8 cellular contexts compared by ENCODE assay signal in genomic region chr4:47485047-47485692, GRCh38. TPM values are rescaled to one million over a fixed set of nuclear protein-coding genes. Genes with fewer than 3 reads are reported as not detected.
DNase-seq lines count a peak whose midpoint lies in the region; ATAC-seq and TF ChIP-seq lines count a peak whose summit lies in the region.

TSS of gene ATP10D (plus strand) at chr4:47485275. CDS start at chr4:47512541, 27,266 bp downstream.

- in situ Hi-C loops in HAP-1 (cut with MboI; ENCODE audit: low sequenced_read_pairs), result no loop called here
- in situ Hi-C loops in SK-MEL-5 (cut with HindIII; ENCODE audit: low pct_unique_long_range_greater_than_20kb, low sequenced_read_pairs), result no loop called here

- peak within 1 kb of the TSS; percentile 73 to 91 (median 90) for H3K27ac ChIP-seq in gastroesophageal sphincter
- peak within 1 kb of the TSS; percentile 92 for H3K27ac ChIP-seq in neutrophil

- H3K36me3 ChIP-seq in HAP-1 (replicated peaks) (no peaks in the 10 kb centered on the region; the same call in 1 of the 2 replicates), MG63 (no peaks in the 10 kb centered on the region), gastroesophageal sphincter (no peaks in the 10 kb centered on the region), neutrophil (no peaks in the 10 kb centered on the region)

- peak; percentile 100 for ATAC-seq in gastroesophageal sphincter

- peak; percentile 42 for DNase-seq in GF-D8 (lab: John Stamatoyannopoulos, UW)
- DNase-seq in HAP-1 (ENCODE audit: low spot score in 2 of 2), result peak; percentile 91 to 96
- DNase-seq in MG63, result peak; percentile 93
- peak; percentile 94 for DNase-seq in SK-MEL-5 (ENCODE audit: low read depth, low spot score)
- peak; percentile 74 for DNase-seq in activated naive CD4-positive, alpha-beta T cell treated with anti-CD3 and anti-CD28 coated beads, Interleukin-2, amount 50 U/mL, for 16 hours

- H3K9me3 ChIP-seq in HAP-1 (no peaks in the 10 kb centered on the region), MG63 (no peaks in the 10 kb centered on the region), gastroesophageal sphincter (no peaks in the 10 kb centered on the region), neutrophil (no peaks in the 10 kb centered on the region)

- no peaks in the 10 kb centered on the region; the same call in 1 of the 2 replicates for H3K27me3 ChIP-seq in HAP-1 (ENCODE audit: low read depth)
- no peaks in the 10 kb centered on the region for H3K27me3 ChIP-seq in MG63
- H3K27me3 ChIP-seq in gastroesophageal sphincter, result no peaks in the 10 kb centered on the region
- H3K27me3 ChIP-seq in neutrophil, result no peaks in the 10 kb centered on the region

- TF ChIP-seq CTCF in gastroesophageal sphincter (IDR thresholded peaks at IDR 0.05), result peak in 3 of 4 experiments; percentile 40 to 42 (median 42)
- peak; percentile 58 for TF ChIP-seq CTCF in neutrophil (IDR thresholded peaks at IDR 0.05)
- no peak for TF ChIP-seq CTCF in subcutaneous adipose tissue (IDR thresholded peaks at IDR 0.05; ENCODE audit: low read depth)

- H3K4me1 ChIP-seq in HAP-1 (peaks cover 17% of the 10 kb centered on the region), gastroesophageal sphincter (peaks cover 0 to 39% (median 4%) of the 10 kb centered on the region in 3 donors), neutrophil (ENCODE audit: control insufficient read depth in 1 of 2, insufficient read depth in 1 of 2, low read depth in 1 of 2, low read length in 1 of 2) (peaks cover 25 to 27% of the 10 kb centered on the region in 2 experiments)

- TF ChIP-seq EP300 in gastroesophageal sphincter (IDR thresholded peaks at IDR 0.05), result no peak

- peak within 1 kb of the TSS; percentile 55 for H3K4me3 ChIP-seq in HAP-1
- peak within 1 kb of the TSS; percentile 65 for H3K4me3 ChIP-seq in MG63
- peak within 1 kb of the TSS; percentile 46 to 68 for H3K4me3 ChIP-seq in gastroesophageal sphincter
- peak within 1 kb of the TSS; percentile 72 to 94 for H3K4me3 ChIP-seq in neutrophil (ENCODE audit: low read depth in 1 of 2, low read length in 1 of 2)

- peak; percentile 74 to 80 for TF ChIP-seq POLR2A in gastroesophageal sphincter (IDR thresholded peaks at IDR 0.05)

- WGBS in gastroesophageal sphincter (ENCODE audit: low coverage in 1 of 2), 2 donors, result 0% methylated on average over 12 to 18 of the region's 34 CpGs

RNA-seq across cellular contexts. Expression of gene ATP10D, which starts in this region (rescaled TPM):
- total RNA-seq in MG63 (2014; rRNA removed; shearing (Covaris generic); ENCODE audit: low replicate concordance), result 2.0 and 3.7 TPM in 2 replicates
- total RNA-seq in SK-MEL-5 (2014; rRNA removed; shearing (Covaris generic)), result 18.2 and 18.5 TPM in 2 replicates
- 12.5 and 15.6 TPM in 2 replicates for polyA plus RNA-seq in SK-MEL-5 (2015; cell fraction: cytosol; rRNA removed)
- 16.8 and 23.2 TPM in 2 replicates for polyA plus RNA-seq in SK-MEL-5 (2015; cell fraction: nucleus; rRNA removed)
- total RNA-seq in gastroesophageal sphincter (10 to 100 TPM; 18.2 to 30.2 (median 21.4) TPM), subcutaneous adipose tissue (10 to 100 TPM; 12.6 to 22.4 (median 15.4) TPM)

Comparison
In these comparisons a context has a peak if more than half of its experiments do, and no peak if none do; other contexts are left out.
1. Peak in every context shown above with its lines: DNase-seq, ATAC-seq, H3K4me3 ChIP-seq and H3K27ac ChIP-seq.
2. DNase-seq: peak in every context shown above with its lines; median percentile 94 in SK-MEL-5; 94 in HAP-1; 93 in MG63; 74 in activated naive CD4-positive, alpha-beta T cell treated with anti-CD3 and anti-CD28 coated beads, Interleukin-2, amount 50 U/mL, for 16 hours; 42 in GF-D8.